In genomic region chr16:18839555-18839954, GRCh38 we compare ENCODE assay signal across 20 cellular contexts. TPM values are rescaled to one million over a fixed set of nuclear protein-coding genes. Genes with fewer than 3 reads are reported as not detected.
DNase-seq lines count a peak whose midpoint lies in the region; ATAC-seq, FAIRE-seq and TF ChIP-seq lines count a peak whose summit lies in the region.
"Had no signal": no experiment of that assay in that cellular context is flagged by ENCODE, and none has a peak within 500 bp of the region (broad histone marks: within the 10 kb centered on the region; RNA-seq: fewer than 3 reads in every experiment).

No MANE protein-coding gene starts in this region.

- H3K4me1 ChIP-seq in Caco-2 (no peaks in the 10 kb centered on the region), pancreas (no peaks in the 10 kb centered on the region)
- H3K4me1 ChIP-seq: foreskin keratinocyte had no signal

- ATAC-seq in pancreas, result peak in 3 of 4 donors; percentile 47 to 77 (median 50)
- ATAC-seq in HG02798 (IDR thresholded peaks at IDR 0.05; ENCODE audit: poor library complexity, unreplicated experiment), result no peak
- ATAC-seq: foreskin keratinocyte; HCT116; left ventricle myocardium superior; naive thymus-derived CD8-positive, alpha-beta T cell; T-cell had no signal

- DNase-seq in Caco-2 (peak; percentile 46 to 62), amniotic epithelial cell (ENCODE audit: low read depth) (peak; percentile 73), iPS-NIHi7 (ENCODE audit: extremely low spot score) (peak; percentile 16), pancreas (peak in 1 of 6 donors; percentile 19), NCI-H345 treated with DMSO at 0.1 percent for 48 hours (lab: John Stamatoyannopoulos, UW; ENCODE audit: unreplicated experiment) (no peak), GM10266 (ENCODE audit: extremely low spot score) (no peak), KG1 (lab: John Stamatoyannopoulos, UW) (no peak)
- DNase-seq: activated CD4-positive, alpha-beta memory T cell treated with anti-CD3 and anti-CD28 coated beads, Interleukin-2, amount 10 ng/mL, durations not matched to agents 7 days and 5 days; C1 segment of cervical spinal cord; caudate nucleus; DMS53; left ventricle myocardium superior; naive thymus-derived CD8-positive, alpha-beta T cell; NCI-H1694 treated with DMSO at 0.1 percent for 48 hours; NCI-H446 treated with DMSO at 0.1 percent for 48 hours; stimulated activated CD4-positive, alpha-beta T cell treated with anti-CD3 and anti-CD28 coated beads, Interleukin-12 subunit alpha, Interleukin-12 subunit beta, amount 100 ng/mL, for 4 hours; T-cell had no signal

- H3K36me3 Mint-ChIP-seq in Caco-2 (ENCODE audit: insufficient read depth, unreplicated experiment), result peaks cover 93% of the 10 kb centered on the region

- no peaks in the 10 kb centered on the region for H3K27me3 Mint-ChIP-seq in Caco-2 (ENCODE audit: insufficient read depth, unreplicated experiment)
- H3K27me3 Mint-ChIP-seq: activated CD4-positive, alpha-beta memory T cell treated with anti-CD3 and anti-CD28 coated beads, Interleukin-2, amount 10 ng/mL, durations not matched to agents 7 days and 5 days; naive thymus-derived CD8-positive, alpha-beta T cell; T-cell had no signal

- H3K4me1 Mint-ChIP-seq in Caco-2 (ENCODE audit: low read depth, unreplicated experiment), result peaks cover 14% of the 10 kb centered on the region
- H3K4me1 Mint-ChIP-seq: naive thymus-derived CD8-positive, alpha-beta T cell; T-cell had no signal

- peaks cover 5% of the 10 kb centered on the region; the same call in 1 of the 2 replicates for H3K36me3 ChIP-seq in Caco-2 (ENCODE audit: control insufficient read depth, insufficient read depth, low read length)
- peaks cover 4 to 50% (median 32%) of the 10 kb centered on the region in 3 donors for H3K36me3 ChIP-seq in pancreas

- no peak for FAIRE-seq in pancreas (lab: Jason Lieb, UNC)

- H3K27ac Mint-ChIP-seq in Caco-2 (ENCODE audit: unreplicated experiment), result peak overlapping the region; percentile 7
- H3K27ac Mint-ChIP-seq: activated CD4-positive, alpha-beta memory T cell treated with anti-CD3 and anti-CD28 coated beads, Interleukin-2, amount 10 ng/mL, durations not matched to agents 7 days and 5 days had no signal

- H3K4me3 Mint-ChIP-seq in Caco-2 (ENCODE audit: unreplicated experiment), result no peak overlapping the region
- H3K4me3 Mint-ChIP-seq: activated CD4-positive, alpha-beta memory T cell treated with anti-CD3 and anti-CD28 coated beads, Interleukin-2, amount 10 ng/mL, durations not matched to agents 7 days and 5 days; naive thymus-derived CD8-positive, alpha-beta T cell; T-cell had no signal

- no peaks in the 10 kb centered on the region for H3K27me3 ChIP-seq in Caco-2 (replicated peaks; ENCODE audit: control insufficient read depth, insufficient read depth, low read length)
- no peaks in the 10 kb centered on the region for H3K27me3 ChIP-seq in pancreas
- H3K27me3 ChIP-seq: foreskin keratinocyte had no signal

- intact Hi-C loops in Caco-2 (cut with micrococcal nuclease; ENCODE audit: unreplicated experiment), result no loop called here
- intact Hi-C loops in pancreas (cut with DNase I), result no loop called here

- H3K9me3 ChIP-seq in Caco-2 (no peaks in the 10 kb centered on the region), pancreas (no peaks in the 10 kb centered on the region)

- BruUV-seq in Caco-2 (replicated peaks; lab: Mats Ljungman, UMichigan), result no TSS peak

- CTCF ChIA-PET in Caco-2 (lab: Charles Lee), result no interaction called here

- H3K9me3 Mint-ChIP-seq in Caco-2 (ENCODE audit: unreplicated experiment), result no peaks in the 10 kb centered on the region
- H3K9me3 Mint-ChIP-seq: activated CD4-positive, alpha-beta memory T cell treated with anti-CD3 and anti-CD28 coated beads, Interleukin-2, amount 10 ng/mL, durations not matched to agents 7 days and 5 days; naive thymus-derived CD8-positive, alpha-beta T cell; T-cell had no signal

- POLR2A ChIA-PET in Caco-2 (lab: Charles Lee), result interaction anchor here (0.9 to 1.0 kb wide), 2 partner anchors 38 to 50 kb away, joined by 3 read pairs; partner anchors contain the start of genes ARL6IP1 and RPS15A

- no peak for TF ChIP-seq CTCF in Caco-2 (IDR thresholded peaks at IDR 0.05; ENCODE audit: insufficient read depth in 1 of 2, low read depth in 1 of 2, low read length in 1 of 2, severe bottlenecking in 1 of 2, unreplicated experiment in 1 of 2)
- no peak for TF ChIP-seq CTCF in pancreas (IDR thresholded peaks at IDR 0.05)
- TF ChIP-seq CTCF in GM10266 (IDR thresholded peaks at IDR 0.05; ENCODE audit: control insufficient read depth, insufficient read depth, low read depth, missing control alignments), result no peak

- 52 to 67% methylated on average over 6 of the region's 6 CpGs for WGBS in pancreas, 2 donors

- H3K4me3 ChIP-seq in Caco-2 (ENCODE audit: low read depth, low read length) (no peak overlapping the region), pancreas (no peak overlapping the region)

- no peak overlapping the region for H3K27ac ChIP-seq in pancreas
- H3K27ac ChIP-seq: foreskin keratinocyte had no signal

RNA-seq across cellular contexts. Expression of gene ARL6IP1, which starts 38.2 kb away (rescaled TPM):
- total RNA-seq in Caco-2 (2022) (193 and 207 TPM in 2 replicates), pancreas (10 to 100 TPM; 28.9 to 73.3 (median 42.3) TPM)
- 10 to 100 TPM; 30.6 to 82.3 TPM for polyA plus RNA-seq in pancreas

RNA-seq across cellular contexts. Expression of gene RPS15A, which starts 49.4 kb away (rescaled TPM):
- total RNA-seq in Caco-2 (2022) (1,469 and 1,473 TPM in 2 replicates), pancreas (100 to 1,000 TPM; 521 to 940 (median 762) TPM)
- 1,000 to 10,000 TPM; 1,660 to 1,808 TPM for polyA plus RNA-seq in pancreas

Comparison
In these comparisons a context has a peak if more than half of its experiments do, and no peak if none do; other contexts are left out.
1. DNase-seq: peak in Caco-2 (2 of 2), amniotic epithelial cell (single experiment) and iPS-NIHi7 (single experiment); none in NCI-H345 treated with DMSO at 0.1 percent for 48 hours (single experiment), GM10266 (single experiment) and KG1 (single experiment).